9 cellular contexts compared by ENCODE assay signal in genomic region chr1:154420172-154420571, GRCh38. TPM values are rescaled to one million over a fixed set of nuclear protein-coding genes. Genes with fewer than 3 reads are reported as not detected.
DNase-seq lines count a peak whose midpoint lies in the region; ATAC-seq, FAIRE-seq and TF ChIP-seq lines count a peak whose summit lies in the region.
"Had no signal": no experiment of that assay in that cellular context is flagged by ENCODE, and none has a peak within 500 bp of the region (broad histone marks: within the 10 kb centered on the region; RNA-seq: fewer than 3 reads in every experiment).

No MANE protein-coding gene starts in this region.

- H3K9me3 ChIP-seq in hepatocyte (ENCODE audit: low read depth): no peaks in the 10 kb centered on the region

- H3K36me3 ChIP-seq in hepatocyte (replicated peaks; ENCODE audit: insufficient read depth, low read depth): no peaks in the 10 kb centered on the region

- peaks cover 24% of the 10 kb centered on the region for H3K79me2 ChIP-seq in hepatocyte

- DNase-seq in DMS 273 (lab: John Stamatoyannopoulos, UW; ENCODE audit: unreplicated experiment) (peak; percentile 20), DMS 273 treated with DMSO at 0.1 percent for 48 hours (lab: John Stamatoyannopoulos, UW) (no peak), RCC 7860 (ENCODE audit: low spot score) (peak; percentile 91), anterior cingulate cortex (lab: John Stamatoyannopoulos, UW) (peak in 43 of 58 donors; percentile 16 to 84 (median 41)), hepatocyte (ENCODE audit: low spot score) (peak; percentile 85), NCI-H128 (lab: John Stamatoyannopoulos, UW; ENCODE audit: unreplicated experiment) (no peak)
- DNase-seq in stimulated activated CD4-positive, alpha-beta T cell treated with anti-CD3 and anti-CD28 coated beads, Interleukin-12 subunit alpha, Interleukin-12 subunit beta, amount 100 ng/mL, for 4 hours: peak; percentile 38

- no peak for ATAC-seq in HG03342 (IDR thresholded peaks at IDR 0.05; ENCODE audit: unreplicated experiment)

- no peak for TF ChIP-seq CTCF in hepatocyte (IDR thresholded peaks at IDR 0.05; ENCODE audit: poor library complexity)

- H3K4me1 ChIP-seq in hepatocyte (ENCODE audit: insufficient read depth): peaks cover 24% of the 10 kb centered on the region

- no peak overlapping the region for H3K4me2 ChIP-seq in hepatocyte

- no peaks in the 10 kb centered on the region for H3K27me3 ChIP-seq in hepatocyte

- no peak overlapping the region for H2AFZ ChIP-seq in hepatocyte

- peak overlapping the region; percentile 98 for H3K27ac ChIP-seq in hepatocyte

- H3K9me2 ChIP-seq in hepatocyte (replicated peaks; ENCODE audit: insufficient read depth): no peaks in the 10 kb centered on the region

- H4K20me1 ChIP-seq in hepatocyte (ENCODE audit: insufficient read depth, poor library complexity, severe bottlenecking): no peaks in the 10 kb centered on the region

- FAIRE-seq in RCC 7860 (lab: Jason Lieb, UNC): peak; percentile 90
- FAIRE-seq: A204.1 had no signal

- 70% methylated on average over 5 of the region's 5 CpGs for WGBS in hepatocyte (ENCODE audit: low lambda C conversion rate, missing lambda C conversion rate)

- H3K4me3 ChIP-seq in hepatocyte: no peak overlapping the region

RNA-seq across cellular contexts. Expression of gene IL6R, which starts 15.0 kb away (rescaled TPM):
- total RNA-seq in hepatocyte: 35.1 and 58.0 TPM in 2 replicates
- 38.5 and 39.2 TPM in 2 replicates for polyA plus RNA-seq in hepatocyte

Comparison
In these comparisons a context has a peak if more than half of its experiments do, and no peak if none do; other contexts are left out.
1. DNase-seq: peak in DMS 273 (single experiment), RCC 7860 (single experiment), anterior cingulate cortex (43 of 58), hepatocyte (single experiment) and stimulated activated CD4-positive, alpha-beta T cell treated with anti-CD3 and anti-CD28 coated beads, Interleukin-12 subunit alpha, Interleukin-12 subunit beta, amount 100 ng/mL, for 4 hours (single experiment); none in DMS 273 treated with DMSO at 0.1 percent for 48 hours (single experiment) and NCI-H128 (single experiment).